ENCODE assay signal across 12 cellular contexts in genomic region chr2:66929632-66930385, GRCh38.
DNase-seq lines count a peak whose midpoint lies in the region; ATAC-seq, FAIRE-seq and TF ChIP-seq lines count a peak whose summit lies in the region.
"Had no signal": no experiment of that assay in that cellular context is flagged by ENCODE, and none has a peak within 500 bp of the region (broad histone marks: within the 10 kb centered on the region; RNA-seq: fewer than 3 reads in every experiment).

No MANE protein-coding gene starts in this region.

- H3K4me3 Mint-ChIP-seq in activated naive CD4-positive, alpha-beta T cell treated with anti-CD3 and anti-CD28 coated beads, Interleukin-2, amount 10 ng/mL, durations not matched to agents 7 days and 5 days = no peak overlapping the region
- H3K4me3 Mint-ChIP-seq: naive B cell had no signal

- no peak for TF ChIP-seq EP300 in H1 (IDR thresholded peaks at IDR 0.05; ENCODE audit: borderline replicate concordance in 1 of 2, low read depth in 2 of 2, low read length in 2 of 2)

- peak overlapping the region in 1 of 2 experiments; percentile 48; a peak in 2 of 4 replicates for H4K8ac ChIP-seq in IMR-90 (ENCODE audit: low read depth in 2 of 2, low read length in 2 of 2)
- no peak overlapping the region for H4K8ac ChIP-seq in H1 (ENCODE audit: extremely low read depth, insufficient read depth, low read length)

- DNase-seq in A172 (ENCODE audit: low spot score) (peak; percentile 46), IMR-90 (peak; percentile 81), H1 (ENCODE audit: low read depth in 1 of 2, low spot score in 2 of 2) (no peak), lower leg skin (ENCODE audit: low spot score in 2 of 2) (peak; percentile 33 to 87), COR-L47 (lab: John Stamatoyannopoulos, UW) (no peak), NCI-H524 treated with DMSO at 0.1 percent for 48 hours (lab: John Stamatoyannopoulos, UW) (no peak)
- DNase-seq in activated naive CD4-positive, alpha-beta T cell treated with Interleukin-2 at 50 U/mL for 16 hours = no peak
- no peak for DNase-seq in activated naive CD4-positive, alpha-beta T cell treated with anti-CD3 and anti-CD28 coated beads, Interleukin-2, amount 10 ng/mL, durations not matched to agents 7 days and 5 days
- DNase-seq: effector CD8-positive, alpha-beta T cell; naive B cell; NCI-H1092; SHP77 had no signal

- H3K23me2 ChIP-seq in H1 (ENCODE audit: low read depth, low read length) = no peaks in the 10 kb centered on the region

- H3K9me3 Mint-ChIP-seq in activated naive CD4-positive, alpha-beta T cell treated with anti-CD3 and anti-CD28 coated beads, Interleukin-2, amount 10 ng/mL, durations not matched to agents 7 days and 5 days = peaks cover 1% of the 10 kb centered on the region

- CTCF ChIA-PET in IMR-90 (lab: Yijun Ruan, JAX) = no interaction called here
- CTCF ChIA-PET in H1 (lab: Charles Lee; ENCODE audit: partially characterized antibody) = interaction anchor here (0.6 to 0.7 kb wide), 2 partner anchors 10 to 25 kb away, joined by 3 read pairs; no protein-coding TSS in a partner anchor
- CTCF ChIA-PET in activated naive CD4-positive, alpha-beta T cell treated with anti-CD3 and anti-CD28 coated beads, Interleukin-2, amount 10 ng/mL, durations not matched to agents 7 days and 5 days (lab: Charles Lee) = no interaction called here

- no peak for FAIRE-seq in H1 (lab: Jason Lieb, UNC)

- H2BK120ac ChIP-seq in IMR-90 (ENCODE audit: low read depth, low read length) (peak overlapping the region; percentile 61), H1 (replicated peaks; ENCODE audit: low read depth, low read length) (no peak overlapping the region)

- no peaks in the 10 kb centered on the region for H4K20me1 ChIP-seq in IMR-90 (ENCODE audit: insufficient read depth, low read length)
- H4K20me1 ChIP-seq in H1 (replicated peaks in 1 of 2; ENCODE audit: control insufficient read depth in 1 of 2, insufficient read depth in 2 of 2, low read length in 2 of 2) = no peaks in the 10 kb centered on the region

- H3K18ac ChIP-seq in IMR-90 (ENCODE audit: low read depth, low read length) = peak overlapping the region; percentile 61; the same call in 1 of the 2 replicates
- H3K18ac ChIP-seq in H1 (ENCODE audit: extremely low read depth, low read length) = no peak overlapping the region

- POLR2A ChIA-PET in IMR-90 (lab: Charles Lee; ENCODE audit: unreplicated experiment) = no interaction called here
- POLR2A ChIA-PET in H1 (lab: Charles Lee; ENCODE audit: partially characterized antibody) = no interaction called here

- H3K4me3 ChIP-seq in IMR-90 (ENCODE audit: insufficient read depth, low read depth, low read length) (no peak overlapping the region), H1 (ENCODE audit: extremely low read depth in 1 of 4, insufficient read depth in 2 of 4, low read depth in 3 of 4, low read length in 4 of 4) (no peak overlapping the region), lower leg skin (ENCODE audit: low read depth, poor library complexity, severe bottlenecking) (no peak overlapping the region)

- H3K27me3 ChIP-seq in IMR-90 (ENCODE audit: control insufficient read depth, insufficient read depth, low read length) (no peaks in the 10 kb centered on the region), H1 (replicated peaks in 1 of 4; ENCODE audit: control insufficient read depth in 3 of 4, extremely low read depth in 1 of 4, insufficient read depth in 3 of 4, low read length in 3 of 4) (no peaks in the 10 kb centered on the region)

- H2BK20ac ChIP-seq in IMR-90 (ENCODE audit: low read depth, low read length) = peak overlapping the region; percentile 72
- no peak overlapping the region for H2BK20ac ChIP-seq in H1 (ENCODE audit: low read length)

- intact Hi-C loops in IMR-90 (cut with micrococcal nuclease) = no loop called here
- intact Hi-C loops in lower leg skin (cut with DNase I; ENCODE audit: low total_unique reads) = no loop called here

- dilution Hi-C loops in IMR-90 (cut with HindIII; ENCODE audit: low sequenced_read_pairs, unreplicated experiment) = no loop called here

- no peak overlapping the region; the same call in 1 of the 2 replicates for H2AK5ac ChIP-seq in IMR-90 (ENCODE audit: low read depth, low read length)
- H2AK5ac ChIP-seq in H1 (ENCODE audit: low read depth, low read length) = no peak overlapping the region

- H4K5ac ChIP-seq in IMR-90 (ENCODE audit: low read depth, low read length) = peak overlapping the region; percentile 65
- H4K5ac ChIP-seq in H1 (ENCODE audit: insufficient read length, low read depth, low read length) = no peak overlapping the region

- H3K56ac ChIP-seq in IMR-90 (ENCODE audit: extremely low read depth, insufficient read depth, low read length) = no peak overlapping the region; the same call in 1 of the 2 replicates
- H3K56ac ChIP-seq in H1 (replicated peaks; ENCODE audit: insufficient read length, low read depth, low read length) = no peak overlapping the region

- no peaks in the 10 kb centered on the region for H3K9me1 ChIP-seq in IMR-90 (ENCODE audit: insufficient read depth, low read length)

- no peak overlapping the region for H3K27ac ChIP-seq in IMR-90 (ENCODE audit: insufficient read depth, low read length)
- H3K27ac ChIP-seq in H1 (ENCODE audit: low read depth, low read length) = no peak overlapping the region

- H2BK5ac ChIP-seq in IMR-90 (ENCODE audit: low read depth, low read length, poor library complexity, severe bottlenecking) (peak overlapping the region; percentile 1), H1 (ENCODE audit: low read depth, low read length) (no peak overlapping the region)

- no peaks in the 10 kb centered on the region for H3K9me3 ChIP-seq in IMR-90 (ENCODE audit: control insufficient read depth, insufficient read depth, low read length)
- no peaks in the 10 kb centered on the region for H3K9me3 ChIP-seq in H1 (ENCODE audit: insufficient read depth in 2 of 2, low read depth in 1 of 2, low read length in 1 of 2)

- no peak overlapping the region for H2AK9ac ChIP-seq in IMR-90 (replicated peaks; ENCODE audit: low read depth, low read length, poor library complexity)

- H3K4me1 ChIP-seq in IMR-90 (ENCODE audit: control insufficient read depth, insufficient read depth, low read length) (peaks cover 7% of the 10 kb centered on the region; the same call in 1 of the 2 replicates), H1 (replicated peaks in 1 of 4; ENCODE audit: control insufficient read depth in 3 of 4, insufficient read depth in 4 of 4, low read length in 3 of 4) (no peaks in the 10 kb centered on the region)

- H3K9ac ChIP-seq in IMR-90 (ENCODE audit: low read depth, low read length) = no peak overlapping the region
- H3K9ac ChIP-seq in H1 (replicated peaks in 1 of 4; ENCODE audit: extremely low read depth in 1 of 4, low read depth in 3 of 4, low read length in 3 of 4) = no peak overlapping the region

- no peaks in the 10 kb centered on the region for H3K79me2 ChIP-seq in H1 (ENCODE audit: control insufficient read depth in 1 of 2, insufficient read depth in 2 of 2, low read length in 2 of 2)

- H3K36me3 Mint-ChIP-seq in activated naive CD4-positive, alpha-beta T cell treated with anti-CD3 and anti-CD28 coated beads, Interleukin-2, amount 10 ng/mL, durations not matched to agents 7 days and 5 days = no peaks in the 10 kb centered on the region
- H3K36me3 Mint-ChIP-seq: naive B cell had no signal

- no peak for TF ChIP-seq RAD21 in IMR-90 (IDR thresholded peaks at IDR 0.05; ENCODE audit: low read length)
- TF ChIP-seq RAD21 in H1 (IDR thresholded peaks at IDR 0.05 in 1 of 2, conservative IDR thresholded peaks at IDR 0.05 in 1 of 2; ENCODE audit: low read depth in 2 of 2, low read length in 2 of 2) = no peak

- no peaks in the 10 kb centered on the region for H3K79me1 ChIP-seq in IMR-90 (ENCODE audit: low read depth in 1 of 2, low read length in 2 of 2)
- H3K79me1 ChIP-seq in H1 (ENCODE audit: low read depth, low read length) = no peaks in the 10 kb centered on the region

- in situ Hi-C loops in IMR-90 (cut with MboI; ENCODE audit: low sequenced_read_pairs) = no loop called here

- H3K4ac ChIP-seq in IMR-90 (ENCODE audit: low read depth, low read length) = peak overlapping the region; percentile 29; the same call in 1 of the 2 replicates
- no peak overlapping the region for H3K4ac ChIP-seq in H1 (replicated peaks; ENCODE audit: insufficient read length, low read depth, low read length)

- no peaks in the 10 kb centered on the region for H3K4me1 Mint-ChIP-seq in activated naive CD4-positive, alpha-beta T cell treated with anti-CD3 and anti-CD28 coated beads, Interleukin-2, amount 10 ng/mL, durations not matched to agents 7 days and 5 days
- H3K4me1 Mint-ChIP-seq: naive B cell had no signal

- no TSS peak for BruUV-seq in IMR-90 (replicated peaks; lab: Mats Ljungman, UMichigan)

- H3K23ac ChIP-seq in IMR-90 (ENCODE audit: low read depth, low read length) (no peak overlapping the region), H1 (ENCODE audit: insufficient read length) (no peak overlapping the region)

- WGBS in IMR-90 (ENCODE audit: extremely low coverage in 2 of 2, insufficient read length in 1 of 2), 2 experiments = no CpG with 5 or more reads among the region's 8 CpGs
- 86% methylated on average over 8 of the region's 8 CpGs; no CpG with 5 or more reads in 1 of the 2 experiments for WGBS in H1 (ENCODE audit: extremely low coverage in 1 of 2, insufficient coverage in 1 of 2, insufficient read length in 1 of 2, insufficient replicate concordance in 2 of 2, low coverage in 1 of 2, low lambda C conversion rate in 2 of 2, missing lambda C conversion rate in 1 of 2), 2 experiments
- 32 to 36% methylated on average over 8 of the region's 8 CpGs for WGBS in lower leg skin, 2 donors

- H4K91ac ChIP-seq in IMR-90 (ENCODE audit: insufficient read depth, low read depth, low read length) (peak overlapping the region; percentile 22; the same call in 1 of the 2 replicates), H1 (replicated peaks; ENCODE audit: insufficient read length, low read length) (no peak overlapping the region)

- H3K4me2 ChIP-seq in IMR-90 (ENCODE audit: low read depth, low read length) = peak overlapping the region; percentile 67; the same call in 1 of the 2 replicates
- no peak overlapping the region for H3K4me2 ChIP-seq in H1 (ENCODE audit: insufficient read depth in 1 of 2, low read depth in 2 of 2, low read length in 2 of 2)

- TF ChIP-seq POLR2A in IMR-90 (IDR thresholded peaks at IDR 0.05; ENCODE audit: low read depth, low read length) = no peak
- no peak for TF ChIP-seq POLR2A in H1 (IDR thresholded peaks at IDR 0.05; ENCODE audit: control extremely low read depth in 1 of 2, low read depth in 2 of 2, low read length in 2 of 2)
- TF ChIP-seq POLR2A in lower leg skin (IDR thresholded peaks at IDR 0.05) = no peak

- TF ChIP-seq CTCF in IMR-90 (conservative IDR thresholded peaks at IDR 0.05; ENCODE audit: low read depth, low read length) (no peak), H1 (IDR thresholded peaks at IDR 0.05; ENCODE audit: control extremely low read depth in 1 of 3, insufficient read depth in 1 of 3, low read depth in 1 of 3, low read length in 3 of 3) (no peak), lower leg skin (IDR thresholded peaks at IDR 0.05) (no peak)

- H2BK12ac ChIP-seq in H1 (ENCODE audit: low read depth, low read length) = no peak overlapping the region

- no peaks in the 10 kb centered on the region for H3K27me3 Mint-ChIP-seq in activated naive CD4-positive, alpha-beta T cell treated with anti-CD3 and anti-CD28 coated beads, Interleukin-2, amount 10 ng/mL, durations not matched to agents 7 days and 5 days

- ATAC-seq in IMR-90 (ENCODE audit: low read depth) = peak; percentile 78

- no peaks in the 10 kb centered on the region for H3K36me3 ChIP-seq in IMR-90 (ENCODE audit: control insufficient read depth, insufficient read depth, low read length)
- no peaks in the 10 kb centered on the region for H3K36me3 ChIP-seq in H1 (ENCODE audit: control insufficient read depth in 2 of 4, insufficient read depth in 4 of 4, low read length in 3 of 4)

- H2AFZ ChIP-seq in IMR-90 (replicated peaks; ENCODE audit: low read length, poor library complexity) (peak overlapping the region; percentile 68), H1 (ENCODE audit: low read length) (0 out of 2 replicates have a peak overlapping the region, but pooled peaks have one; percentile 11)

- H3K14ac ChIP-seq in IMR-90 (replicated peaks; ENCODE audit: low read depth, low read length) (peak overlapping the region; percentile 49; the same call in 1 of the 2 replicates), H1 (ENCODE audit: insufficient read length) (no peak overlapping the region)

- H3K27ac Mint-ChIP-seq in activated naive CD4-positive, alpha-beta T cell treated with anti-CD3 and anti-CD28 coated beads, Interleukin-2, amount 10 ng/mL, durations not matched to agents 7 days and 5 days = no peak overlapping the region
- H3K27ac Mint-ChIP-seq: naive B cell had no signal

- H2BK15ac ChIP-seq in IMR-90 (ENCODE audit: low read depth, low read length) (peak overlapping the region; percentile 23; the same call in 1 of the 3 replicates), H1 (ENCODE audit: low read length) (no peak overlapping the region)

Comparison
In these comparisons a context has a peak if more than half of its experiments do, and no peak if none do; other contexts are left out.
1. DNase-seq: peak in A172 (single experiment), IMR-90 (single experiment) and lower leg skin (2 of 2); none in H1 (0 of 2), COR-L47 (single experiment), activated naive CD4-positive, alpha-beta T cell treated with Interleukin-2 at 50 U/mL for 16 hours (single experiment), NCI-H524 treated with DMSO at 0.1 percent for 48 hours (single experiment) and activated naive CD4-positive, alpha-beta T cell treated with anti-CD3 and anti-CD28 coated beads, Interleukin-2, amount 10 ng/mL, durations not matched to agents 7 days and 5 days (single experiment).